8 cellular contexts compared by ENCODE assay signal in the genomic region with DNA sequence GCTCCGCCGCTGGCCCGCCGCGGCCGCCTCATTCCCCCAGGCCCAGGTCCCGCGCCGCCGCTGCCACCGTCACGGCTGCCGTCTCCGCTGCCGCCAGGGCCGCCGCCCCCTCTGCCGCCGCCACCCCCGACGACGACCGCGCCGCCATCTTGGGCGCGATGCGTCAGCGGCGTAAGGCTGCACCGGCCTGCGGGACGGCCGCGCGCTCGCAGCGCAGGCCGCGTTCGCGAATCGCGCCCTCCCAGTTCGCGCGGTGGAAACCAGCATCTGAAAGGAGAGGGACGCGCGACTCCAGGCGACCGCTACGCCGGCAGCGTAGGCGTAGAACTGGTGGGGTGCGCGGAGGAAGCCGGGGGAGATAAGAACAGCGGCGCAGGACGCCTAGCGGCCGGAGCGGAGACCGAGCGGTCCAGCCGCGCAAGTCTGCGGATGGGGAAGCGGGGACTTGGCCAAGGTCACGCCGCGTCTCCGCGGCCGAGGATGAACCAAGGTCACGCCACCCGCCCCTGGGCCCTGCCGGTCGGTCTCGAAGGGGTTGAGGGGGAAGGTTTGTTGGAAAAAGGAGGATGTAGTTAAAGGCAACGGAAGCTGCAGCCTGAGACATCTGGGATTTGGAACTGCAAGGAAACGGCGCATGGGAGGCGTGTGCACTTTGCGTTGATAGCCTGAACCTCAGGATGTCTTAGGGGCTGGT. TPM values are rescaled to one million over a fixed set of nuclear protein-coding genes. Genes with fewer than 3 reads are reported as not detected.
A peak's percentile ranks its signal among the peaks of the same experiment; 100 is the strongest.
DNase-seq lines count a peak whose midpoint lies in the region; ATAC-seq and TF ChIP-seq lines count a peak whose summit lies in the region.

Gene NUDT3 (minus strand): TSS at position 173 of the 694 bp plus-strand sequence. CDS start 307 bp downstream, outside the sequence.

- TF ChIP-seq POLR2A in GM19099 (IDR thresholded peaks at IDR 0.05; ENCODE audit: extremely low read depth, insufficient read length, low read depth) = peak; percentile 83

- DNase-seq in Ammon's horn (ENCODE audit: low spot score) = peak; percentile 98
- DNase-seq in NCI-H460 (ENCODE audit: extremely low read depth, low read depth) = peak; percentile 79
- DNase-seq in activated CD4-positive, alpha-beta T cell treated with anti-CD3 and anti-CD28 coated beads for 1 hour = peak; percentile 92
- DNase-seq in cerebellum (ENCODE audit: low spot score) = peak; percentile 93
- peak; percentile 88 for DNase-seq in kidney glomerular epithelial cell (lab: John Stamatoyannopoulos, UW)
- peak; percentile 83 to 84 for DNase-seq in stimulated activated CD4-positive, alpha-beta T cell treated with anti-CD3 and anti-CD28 coated beads, Interleukin-1b, Interleukin-23, amount 100 ng/mL, for 1 hour (ENCODE audit: low read depth in 2 of 2)

- ATAC-seq in HG03432 (IDR thresholded peaks at IDR 0.05; ENCODE audit: unreplicated experiment) = peak; percentile 84

RNA-seq across cellular contexts. Expression of gene NUDT3, which starts in this region (rescaled TPM):
- total RNA-seq in NCI-H460 (2014; rRNA removed; shearing (Covaris generic)) = 15.8 and 18.5 TPM in 2 replicates
- 17.4 and 26.5 TPM in 2 replicates for polyA plus RNA-seq in NCI-H460 (2014; cell fraction: nucleus; rRNA removed)
- 90.6 TPM for total RNA-seq in cerebellum

Comparison
In these comparisons a context has a peak if more than half of its experiments do, and no peak if none do; other contexts are left out.
1. Peak in every context shown above with its lines: DNase-seq and ATAC-seq.